ENCODE assay signal across 21 cellular contexts in the genomic region with DNA sequence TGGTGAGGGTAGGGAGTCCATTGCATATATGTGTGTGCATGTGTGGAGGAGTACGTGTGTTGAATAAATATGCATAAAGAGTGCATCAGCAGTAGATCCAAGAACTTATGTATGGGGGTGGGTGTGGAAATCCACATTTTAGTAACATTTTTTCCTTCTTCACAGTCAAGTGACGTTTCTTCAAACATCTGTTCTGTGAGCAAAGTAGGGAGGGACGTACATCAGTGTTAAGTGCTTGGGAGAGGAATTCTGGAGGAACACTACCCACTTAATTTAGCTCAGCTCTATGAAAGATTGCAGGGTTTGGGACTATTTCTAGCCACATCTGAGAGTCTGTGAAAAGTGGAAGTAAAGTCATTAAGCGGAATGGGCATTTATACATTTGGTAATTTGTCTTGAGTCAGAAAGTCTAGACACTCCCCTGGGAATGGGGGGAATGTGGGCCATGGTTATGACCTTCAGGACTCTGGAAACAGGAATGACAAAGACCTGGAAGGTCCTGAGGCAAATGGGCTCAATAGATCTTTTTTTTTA.
"Had no signal": no experiment of that assay in that cellular context is flagged by ENCODE, and none has a peak within 500 bp of the region (broad histone marks: within the 10 kb centered on the region; RNA-seq: fewer than 3 reads in every experiment).

No MANE protein-coding gene starts in this region.

- FAIRE-seq: endometrium had no signal

- H3K4me1 Mint-ChIP-seq: activated naive CD8-positive, alpha-beta T cell treated with anti-CD3 and anti-CD28 coated beads for 36 hours; stimulated activated effector memory CD8-positive, alpha-beta T cell treated with anti-CD3 and anti-CD28 coated beads, Interleukin-12 subunit alpha, Interleukin-12 subunit beta, amount 100 ng/mL, for 72 hours had no signal

- H3K36me3 Mint-ChIP-seq: activated naive CD8-positive, alpha-beta T cell treated with anti-CD3 and anti-CD28 coated beads for 36 hours; stimulated activated effector memory CD8-positive, alpha-beta T cell treated with anti-CD3 and anti-CD28 coated beads, Interleukin-12 subunit alpha, Interleukin-12 subunit beta, amount 100 ng/mL, for 72 hours had no signal

- H3K27me3 Mint-ChIP-seq: activated naive CD8-positive, alpha-beta T cell treated with anti-CD3 and anti-CD28 coated beads for 36 hours; dendritic cell treated with granulocyte-macrophage colony-stimulating factor and Interleukin-4, amounts not matched to agents 40 ng/mL and 50 ng/mL, for 4 days had no signal

- DNase-seq: activated CD4-positive, alpha-beta T cell treated with anti-CD3 and anti-CD28 coated beads for 4 hours; activated CD4-positive, alpha-beta T cell treated with anti-CD3 and anti-CD28 coated beads, Interleukin-2, amount 50 U/mL, for 48 hours; activated CD4-positive, CD25-positive, alpha-beta regulatory T cell; activated naive CD4-positive, alpha-beta T cell treated with Interleukin-2 at 50 U/mL for 16 hours; activated naive CD8-positive, alpha-beta T cell treated with anti-CD3 and anti-CD28 coated beads for 36 hours; activated T-cell treated with anti-CD3 and anti-CD28 coated beads, Interleukin-2, amount 50 U/mL, for 48 hours; amniotic stem cell; effector CD4-positive, alpha-beta T cell; foreskin melanocyte; stimulated activated CD4-positive, alpha-beta T cell treated with anti-CD3 and anti-CD28 coated beads, Interleukin-1b, Interleukin-23, amount 100 ng/mL, for 48 hours; stomach; T1000; testis; trophoblast cell; uterus had no signal

- H3K4me3 ChIP-seq: hepatocyte, stomach, testis, uterus had no signal

- H3K36me3 ChIP-seq: stomach, uterus had no signal

- H3K79me2 ChIP-seq: hepatocyte had no signal

- H3K27ac Mint-ChIP-seq: activated naive CD8-positive, alpha-beta T cell treated with anti-CD3 and anti-CD28 coated beads for 36 hours; dendritic cell treated with granulocyte-macrophage colony-stimulating factor and Interleukin-4, amounts not matched to agents 40 ng/mL and 50 ng/mL, for 4 days; progenitor cell of endocrine pancreas; stimulated activated effector memory CD8-positive, alpha-beta T cell treated with anti-CD3 and anti-CD28 coated beads, Interleukin-12 subunit alpha, Interleukin-12 subunit beta, amount 100 ng/mL, for 72 hours; T-helper 1 cell treated with Interleukin-12 subunit alpha and Interleukin-12 subunit beta and Interleukin-4 antibody, amounts not matched to agents 30 μg/mL and 1 μg/mL, for 36 hours had no signal

- H3K4me1 ChIP-seq: stomach, uterus had no signal

- H3K9me3 Mint-ChIP-seq: activated naive CD8-positive, alpha-beta T cell treated with anti-CD3 and anti-CD28 coated beads for 36 hours; dendritic cell treated with granulocyte-macrophage colony-stimulating factor and Interleukin-4, amounts not matched to agents 40 ng/mL and 50 ng/mL, for 4 days; stimulated activated effector memory CD8-positive, alpha-beta T cell treated with anti-CD3 and anti-CD28 coated beads, Interleukin-12 subunit alpha, Interleukin-12 subunit beta, amount 100 ng/mL, for 72 hours; T-helper 1 cell treated with Interleukin-12 subunit alpha and Interleukin-12 subunit beta and Interleukin-4 antibody, amounts not matched to agents 30 μg/mL and 1 μg/mL, for 36 hours had no signal

- H3K27ac ChIP-seq: hepatocyte, stomach, testis, uterus had no signal

- H3K9me3 ChIP-seq: stomach, testis, uterus had no signal

- H3K27me3 ChIP-seq: hepatocyte, stomach, testis, uterus had no signal

- H3K4me3 Mint-ChIP-seq: activated naive CD8-positive, alpha-beta T cell treated with anti-CD3 and anti-CD28 coated beads for 36 hours; dendritic cell treated with granulocyte-macrophage colony-stimulating factor and Interleukin-4, amounts not matched to agents 40 ng/mL and 50 ng/mL, for 4 days; stimulated activated effector memory CD8-positive, alpha-beta T cell treated with anti-CD3 and anti-CD28 coated beads, Interleukin-12 subunit alpha, Interleukin-12 subunit beta, amount 100 ng/mL, for 72 hours; T-helper 1 cell treated with Interleukin-12 subunit alpha and Interleukin-12 subunit beta and Interleukin-4 antibody, amounts not matched to agents 30 μg/mL and 1 μg/mL, for 36 hours had no signal
